1 cellular context compared by ENCODE assay signal in the genomic region with DNA sequence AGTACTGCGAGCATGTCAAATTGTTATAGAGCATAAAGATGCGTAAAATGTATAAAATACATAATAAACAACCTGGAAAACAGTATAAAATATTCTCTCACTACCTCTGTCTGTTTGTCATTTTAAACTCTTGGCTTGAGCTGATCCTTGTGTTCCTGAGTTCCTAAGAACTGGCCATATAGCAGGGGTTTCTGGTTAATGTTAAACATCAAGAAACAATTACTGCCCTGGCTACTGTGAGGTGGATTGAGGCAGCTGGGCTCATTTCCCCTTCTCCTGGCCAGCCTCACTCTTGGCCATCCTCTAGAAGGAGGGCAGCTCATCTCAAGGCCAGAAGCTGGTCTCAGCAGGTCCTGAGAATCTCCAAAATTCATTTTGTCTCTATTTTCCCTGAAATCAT.
TF ChIP-seq lines count a peak whose summit lies in the region.

No MANE protein-coding gene starts in this region.

TF ChIP-seq in SK-N-SH treated with all-trans-retinoic acid at 6 μM for 48 hours, 23 proteins besides CTCF, POLR2A, EP300 and RAD21 (continued from another document):
- TF ChIP-seq, protein P1, sequence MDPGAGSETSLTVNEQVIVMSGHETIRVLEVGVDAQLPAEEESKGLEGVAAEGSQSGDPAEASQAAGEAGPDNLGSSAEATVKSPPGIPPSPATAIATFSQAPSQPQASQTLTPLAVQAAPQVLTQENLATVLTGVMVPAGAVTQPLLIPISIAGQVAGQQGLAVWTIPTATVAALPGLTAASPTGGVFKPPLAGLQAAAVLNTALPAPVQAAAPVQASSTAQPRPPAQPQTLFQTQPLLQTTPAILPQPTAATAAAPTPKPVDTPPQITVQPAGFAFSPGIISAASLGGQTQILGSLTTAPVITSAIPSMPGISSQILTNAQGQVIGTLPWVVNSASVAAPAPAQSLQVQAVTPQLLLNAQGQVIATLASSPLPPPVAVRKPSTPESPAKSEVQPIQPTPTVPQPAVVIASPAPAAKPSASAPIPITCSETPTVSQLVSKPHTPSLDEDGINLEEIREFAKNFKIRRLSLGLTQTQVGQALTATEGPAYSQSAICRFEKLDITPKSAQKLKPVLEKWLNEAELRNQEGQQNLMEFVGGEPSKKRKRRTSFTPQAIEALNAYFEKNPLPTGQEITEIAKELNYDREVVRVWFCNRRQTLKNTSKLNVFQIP (CRISPR knock-in tag; IDR thresholded peaks at IDR 0.05; ENCODE audit: borderline replicate concordance, low read depth), result no peak
- TF ChIP-seq SNAI2 (CRISPR knock-in tag; IDR thresholded peaks at IDR 0.05), result no peak
- no peak for TF ChIP-seq ISL1 (CRISPR knock-in tag; IDR thresholded peaks at IDR 0.05)
- TF ChIP-seq ESRRG (CRISPR knock-in tag; IDR thresholded peaks at IDR 0.05), result no peak
- TF ChIP-seq ARNTL (CRISPR knock-in tag; IDR thresholded peaks at IDR 0.05; ENCODE audit: borderline replicate concordance, low read depth), result no peak
- TF ChIP-seq BACH2 (CRISPR knock-in tag; IDR thresholded peaks at IDR 0.05; ENCODE audit: borderline replicate concordance), result no peak
- TF ChIP-seq RARB (CRISPR knock-in tag; IDR thresholded peaks at IDR 0.05), result no peak
- no peak for TF ChIP-seq PPARA (CRISPR knock-in tag; IDR thresholded peaks at IDR 0.05; ENCODE audit: borderline replicate concordance)
- no peak for TF ChIP-seq OSR1 (CRISPR knock-in tag; IDR thresholded peaks at IDR 0.05)
- TF ChIP-seq TCF4 (CRISPR knock-in tag; IDR thresholded peaks at IDR 0.05; ENCODE audit: borderline replicate concordance), result no peak
- no peak for TF ChIP-seq ZFP30 (CRISPR knock-in tag; IDR thresholded peaks at IDR 0.05)
